ENCODE assay signal across 1 cellular context in the genomic region with DNA sequence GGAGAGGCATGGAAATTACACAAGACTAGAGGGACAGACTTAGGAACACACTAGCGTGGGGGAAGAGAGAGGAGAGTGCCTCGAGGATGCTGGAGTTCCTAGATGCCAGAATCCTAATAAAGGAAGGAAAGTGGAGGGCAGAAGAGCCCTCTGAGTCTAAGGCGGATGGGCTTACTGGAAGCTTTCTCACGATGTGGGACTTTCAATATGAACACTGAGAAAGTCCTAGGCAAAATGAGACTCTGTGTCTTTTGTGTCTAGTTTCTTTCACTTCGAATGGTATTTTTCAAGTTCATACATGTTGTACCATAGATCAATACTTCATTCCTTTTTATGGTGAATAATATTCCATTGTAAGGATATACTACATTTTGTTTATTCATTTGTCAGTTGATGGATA.
A peak's percentile ranks its signal among the peaks of the same experiment; 100 is the strongest.
TF ChIP-seq lines count a peak whose summit lies in the region.

No MANE protein-coding gene starts in this region.

TF ChIP-seq in GM12878, 131 proteins besides CTCF, POLR2A, EP300 and RAD21 (continued from another document):
- no peak for TF ChIP-seq ZBTB40 (IDR thresholded peaks at IDR 0.05; ENCODE audit: borderline replicate concordance)
- TF ChIP-seq KDM1A (IDR thresholded peaks at IDR 0.05; ENCODE audit: borderline replicate concordance) = no peak
- TF ChIP-seq HCFC1 (IDR thresholded peaks at IDR 0.05; ENCODE audit: low read length) = no peak
- no peak for TF ChIP-seq ZNF207 (IDR thresholded peaks at IDR 0.05; ENCODE audit: borderline replicate concordance)
- no peak for TF ChIP-seq E4F1 (IDR thresholded peaks at IDR 0.05; ENCODE audit: borderline replicate concordance, partially characterized antibody)
- TF ChIP-seq, protein P1, sequence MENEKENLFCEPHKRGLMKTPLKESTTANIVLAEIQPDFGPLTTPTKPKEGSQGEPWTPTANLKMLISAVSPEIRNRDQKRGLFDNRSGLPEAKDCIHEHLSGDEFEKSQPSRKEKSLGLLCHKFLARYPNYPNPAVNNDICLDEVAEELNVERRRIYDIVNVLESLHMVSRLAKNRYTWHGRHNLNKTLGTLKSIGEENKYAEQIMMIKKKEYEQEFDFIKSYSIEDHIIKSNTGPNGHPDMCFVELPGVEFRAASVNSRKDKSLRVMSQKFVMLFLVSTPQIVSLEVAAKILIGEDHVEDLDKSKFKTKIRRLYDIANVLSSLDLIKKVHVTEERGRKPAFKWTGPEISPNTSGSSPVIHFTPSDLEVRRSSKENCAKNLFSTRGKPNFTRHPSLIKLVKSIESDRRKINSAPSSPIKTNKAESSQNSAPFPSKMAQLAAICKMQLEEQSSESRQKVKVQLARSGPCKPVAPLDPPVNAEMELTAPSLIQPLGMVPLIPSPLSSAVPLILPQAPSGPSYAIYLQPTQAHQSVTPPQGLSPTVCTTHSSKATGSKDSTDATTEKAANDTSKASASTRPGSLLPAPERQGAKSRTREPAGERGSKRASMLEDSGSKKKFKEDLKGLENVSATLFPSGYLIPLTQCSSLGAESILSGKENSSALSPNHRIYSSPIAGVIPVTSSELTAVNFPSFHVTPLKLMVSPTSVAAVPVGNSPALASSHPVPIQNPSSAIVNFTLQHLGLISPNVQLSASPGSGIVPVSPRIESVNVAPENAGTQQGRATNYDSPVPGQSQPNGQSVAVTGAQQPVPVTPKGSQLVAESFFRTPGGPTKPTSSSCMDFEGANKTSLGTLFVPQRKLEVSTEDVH (IDR thresholded peaks at IDR 0.05; ENCODE audit: low read depth, partially characterized antibody) = no peak
- TF ChIP-seq, protein P2, sequence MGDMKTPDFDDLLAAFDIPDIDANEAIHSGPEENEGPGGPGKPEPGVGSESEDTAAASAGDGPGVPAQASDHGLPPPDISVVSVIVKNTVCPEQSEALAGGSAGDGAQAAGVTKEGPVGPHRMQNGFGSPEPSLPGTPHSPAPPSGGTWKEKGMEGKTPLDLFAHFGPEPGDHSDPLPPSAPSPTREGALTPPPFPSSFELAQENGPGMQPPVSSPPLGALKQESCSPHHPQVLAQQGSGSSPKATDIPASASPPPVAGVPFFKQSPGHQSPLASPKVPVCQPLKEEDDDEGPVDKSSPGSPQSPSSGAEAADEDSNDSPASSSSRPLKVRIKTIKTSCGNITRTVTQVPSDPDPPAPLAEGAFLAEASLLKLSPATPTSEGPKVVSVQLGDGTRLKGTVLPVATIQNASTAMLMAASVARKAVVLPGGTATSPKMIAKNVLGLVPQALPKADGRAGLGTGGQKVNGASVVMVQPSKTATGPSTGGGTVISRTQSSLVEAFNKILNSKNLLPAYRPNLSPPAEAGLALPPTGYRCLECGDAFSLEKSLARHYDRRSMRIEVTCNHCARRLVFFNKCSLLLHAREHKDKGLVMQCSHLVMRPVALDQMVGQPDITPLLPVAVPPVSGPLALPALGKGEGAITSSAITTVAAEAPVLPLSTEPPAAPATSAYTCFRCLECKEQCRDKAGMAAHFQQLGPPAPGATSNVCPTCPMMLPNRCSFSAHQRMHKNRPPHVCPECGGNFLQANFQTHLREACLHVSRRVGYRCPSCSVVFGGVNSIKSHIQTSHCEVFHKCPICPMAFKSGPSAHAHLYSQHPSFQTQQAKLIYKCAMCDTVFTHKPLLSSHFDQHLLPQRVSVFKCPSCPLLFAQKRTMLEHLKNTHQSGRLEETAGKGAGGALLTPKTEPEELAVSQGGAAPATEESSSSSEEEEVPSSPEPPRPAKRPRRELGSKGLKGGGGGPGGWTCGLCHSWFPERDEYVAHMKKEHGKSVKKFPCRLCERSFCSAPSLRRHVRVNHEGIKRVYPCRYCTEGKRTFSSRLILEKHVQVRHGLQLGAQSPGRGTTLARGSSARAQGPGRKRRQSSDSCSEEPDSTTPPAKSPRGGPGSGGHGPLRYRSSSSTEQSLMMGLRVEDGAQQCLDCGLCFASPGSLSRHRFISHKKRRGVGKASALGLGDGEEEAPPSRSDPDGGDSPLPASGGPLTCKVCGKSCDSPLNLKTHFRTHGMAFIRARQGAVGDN (IDR thresholded peaks at IDR 0.05) = no peak
- TF ChIP-seq YY1 (IDR thresholded peaks at IDR 0.05; ENCODE audit: low read depth, low read length) = no peak
- 0 out of 2 replicates have a peak, but pooled peaks have one; percentile 29 for TF ChIP-seq EED (IDR thresholded peaks at IDR 0.05; ENCODE audit: low read depth)
- TF ChIP-seq JUNB (IDR thresholded peaks at IDR 0.05) = peak; percentile 64; the same call in 1 of the 2 replicates
- TF ChIP-seq, protein P3, sequence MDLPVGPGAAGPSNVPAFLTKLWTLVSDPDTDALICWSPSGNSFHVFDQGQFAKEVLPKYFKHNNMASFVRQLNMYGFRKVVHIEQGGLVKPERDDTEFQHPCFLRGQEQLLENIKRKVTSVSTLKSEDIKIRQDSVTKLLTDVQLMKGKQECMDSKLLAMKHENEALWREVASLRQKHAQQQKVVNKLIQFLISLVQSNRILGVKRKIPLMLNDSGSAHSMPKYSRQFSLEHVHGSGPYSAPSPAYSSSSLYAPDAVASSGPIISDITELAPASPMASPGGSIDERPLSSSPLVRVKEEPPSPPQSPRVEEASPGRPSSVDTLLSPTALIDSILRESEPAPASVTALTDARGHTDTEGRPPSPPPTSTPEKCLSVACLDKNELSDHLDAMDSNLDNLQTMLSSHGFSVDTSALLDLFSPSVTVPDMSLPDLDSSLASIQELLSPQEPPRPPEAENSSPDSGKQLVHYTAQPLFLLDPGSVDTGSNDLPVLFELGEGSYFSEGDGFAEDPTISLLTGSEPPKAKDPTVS (IDR thresholded peaks at IDR 0.05; ENCODE audit: low read depth, low read length) = no peak
- TF ChIP-seq RELA (IDR thresholded peaks at IDR 0.05; ENCODE audit: borderline replicate concordance, partially characterized antibody) = no peak
- no peak for TF ChIP-seq EZH2 (IDR thresholded peaks at IDR 0.05; ENCODE audit: borderline replicate concordance, control insufficient read depth, low read depth, low read length)
TF ChIP-seq in GM12878: peak in this region for 3.
